In the genomic region with DNA sequence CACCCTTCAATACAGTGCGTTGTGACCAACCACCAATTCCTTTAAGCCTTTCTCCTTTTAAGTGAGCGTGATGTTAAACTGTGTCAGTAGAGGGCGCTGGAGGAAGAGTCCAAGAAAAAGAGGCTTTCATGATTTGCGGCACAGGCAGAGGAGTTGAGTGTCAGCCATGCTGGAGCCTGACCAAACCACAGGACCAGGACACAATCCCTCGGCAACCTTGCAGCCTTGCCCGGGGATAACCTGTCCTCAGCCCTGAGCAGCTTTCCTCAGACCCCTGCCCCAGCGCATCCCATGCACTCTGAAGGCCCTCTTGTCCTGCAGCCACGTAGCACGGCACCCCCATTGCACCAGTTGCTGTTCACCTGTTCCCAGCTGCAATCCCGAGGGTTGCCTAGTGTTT, we compare ENCODE assay signal across 1 cellular context.
TF ChIP-seq lines count a peak whose summit lies in the region.

No MANE protein-coding gene starts in this region.

TF ChIP-seq in SK-N-SH, 30 proteins besides CTCF, POLR2A, EP300 and RAD21 (continued from another document):
- TF ChIP-seq, protein P1, sequence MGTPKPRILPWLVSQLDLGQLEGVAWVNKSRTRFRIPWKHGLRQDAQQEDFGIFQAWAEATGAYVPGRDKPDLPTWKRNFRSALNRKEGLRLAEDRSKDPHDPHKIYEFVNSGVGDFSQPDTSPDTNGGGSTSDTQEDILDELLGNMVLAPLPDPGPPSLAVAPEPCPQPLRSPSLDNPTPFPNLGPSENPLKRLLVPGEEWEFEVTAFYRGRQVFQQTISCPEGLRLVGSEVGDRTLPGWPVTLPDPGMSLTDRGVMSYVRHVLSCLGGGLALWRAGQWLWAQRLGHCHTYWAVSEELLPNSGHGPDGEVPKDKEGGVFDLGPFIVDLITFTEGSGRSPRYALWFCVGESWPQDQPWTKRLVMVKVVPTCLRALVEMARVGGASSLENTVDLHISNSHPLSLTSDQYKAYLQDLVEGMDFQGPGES (IDR thresholded peaks at IDR 0.05; ENCODE audit: low read depth, low read length): no peak
- TF ChIP-seq, protein P2, sequence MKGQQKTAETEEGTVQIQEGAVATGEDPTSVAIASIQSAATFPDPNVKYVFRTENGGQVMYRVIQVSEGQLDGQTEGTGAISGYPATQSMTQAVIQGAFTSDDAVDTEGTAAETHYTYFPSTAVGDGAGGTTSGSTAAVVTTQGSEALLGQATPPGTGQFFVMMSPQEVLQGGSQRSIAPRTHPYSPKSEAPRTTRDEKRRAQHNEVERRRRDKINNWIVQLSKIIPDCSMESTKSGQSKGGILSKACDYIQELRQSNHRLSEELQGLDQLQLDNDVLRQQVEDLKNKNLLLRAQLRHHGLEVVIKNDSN (IDR thresholded peaks at IDR 0.05; ENCODE audit: borderline replicate concordance, low read depth): no peak
- no peak for TF ChIP-seq YY1 (IDR thresholded peaks at IDR 0.05; ENCODE audit: low read depth)
- TF ChIP-seq, protein P3, sequence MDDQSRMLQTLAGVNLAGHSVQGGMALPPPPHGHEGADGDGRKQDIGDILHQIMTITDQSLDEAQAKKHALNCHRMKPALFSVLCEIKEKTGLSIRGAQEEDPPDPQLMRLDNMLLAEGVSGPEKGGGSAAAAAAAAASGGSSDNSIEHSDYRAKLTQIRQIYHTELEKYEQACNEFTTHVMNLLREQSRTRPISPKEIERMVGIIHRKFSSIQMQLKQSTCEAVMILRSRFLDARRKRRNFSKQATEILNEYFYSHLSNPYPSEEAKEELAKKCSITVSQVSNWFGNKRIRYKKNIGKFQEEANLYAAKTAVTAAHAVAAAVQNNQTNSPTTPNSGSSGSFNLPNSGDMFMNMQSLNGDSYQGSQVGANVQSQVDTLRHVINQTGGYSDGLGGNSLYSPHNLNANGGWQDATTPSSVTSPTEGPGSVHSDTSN (IDR thresholded peaks at IDR 0.05): no peak
TF ChIP-seq in SK-N-SH: peak in this region for 0.
